ENCODE assay signal across 8 cellular contexts in the genomic region with DNA sequence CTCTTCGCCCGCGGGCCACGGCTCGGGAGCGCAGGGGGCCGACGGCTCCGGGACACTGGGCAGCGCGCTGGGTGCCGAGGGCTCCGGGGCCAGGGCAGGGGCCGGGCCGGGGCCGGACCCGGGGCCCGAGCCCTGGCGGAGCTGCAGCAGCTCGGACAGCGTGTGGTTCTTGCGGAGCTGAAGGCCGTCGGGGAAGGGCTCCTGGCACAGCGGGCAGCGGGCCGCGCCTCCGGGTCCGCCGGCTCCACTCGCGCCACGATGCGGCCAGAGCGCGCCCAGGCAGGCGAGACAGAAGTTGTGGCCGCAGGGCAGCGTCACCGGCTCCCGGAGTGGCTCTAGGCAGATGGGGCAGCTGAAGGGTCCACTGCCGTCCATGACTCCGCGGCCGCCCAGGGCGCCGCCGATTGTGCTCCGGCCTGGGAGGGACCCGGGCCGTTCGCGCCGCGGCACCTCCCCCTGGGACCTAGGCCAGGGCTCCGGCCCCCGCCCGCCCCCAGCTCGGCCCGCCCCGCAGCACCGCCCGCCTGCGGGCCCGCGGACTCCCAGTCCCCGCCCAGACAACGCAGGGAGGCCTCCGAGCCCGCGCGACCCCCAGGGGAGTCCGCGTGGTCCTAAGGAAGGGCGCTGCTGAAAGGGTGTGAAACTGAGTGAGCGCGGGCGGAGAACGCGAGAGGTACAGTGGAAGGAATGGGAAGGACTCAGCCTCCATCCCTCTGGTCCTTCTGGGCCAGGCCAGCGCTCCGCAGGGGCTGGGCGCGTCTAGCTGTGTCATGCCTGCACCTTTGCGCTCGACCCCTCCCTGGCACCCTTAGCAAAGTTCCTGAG. TPM values are rescaled to one million over a fixed set of nuclear protein-coding genes. Genes with fewer than 3 reads are reported as not detected.
DNase-seq lines count a peak whose midpoint lies in the region; ATAC-seq and TF ChIP-seq lines count a peak whose summit lies in the region.

A gene with protein sequence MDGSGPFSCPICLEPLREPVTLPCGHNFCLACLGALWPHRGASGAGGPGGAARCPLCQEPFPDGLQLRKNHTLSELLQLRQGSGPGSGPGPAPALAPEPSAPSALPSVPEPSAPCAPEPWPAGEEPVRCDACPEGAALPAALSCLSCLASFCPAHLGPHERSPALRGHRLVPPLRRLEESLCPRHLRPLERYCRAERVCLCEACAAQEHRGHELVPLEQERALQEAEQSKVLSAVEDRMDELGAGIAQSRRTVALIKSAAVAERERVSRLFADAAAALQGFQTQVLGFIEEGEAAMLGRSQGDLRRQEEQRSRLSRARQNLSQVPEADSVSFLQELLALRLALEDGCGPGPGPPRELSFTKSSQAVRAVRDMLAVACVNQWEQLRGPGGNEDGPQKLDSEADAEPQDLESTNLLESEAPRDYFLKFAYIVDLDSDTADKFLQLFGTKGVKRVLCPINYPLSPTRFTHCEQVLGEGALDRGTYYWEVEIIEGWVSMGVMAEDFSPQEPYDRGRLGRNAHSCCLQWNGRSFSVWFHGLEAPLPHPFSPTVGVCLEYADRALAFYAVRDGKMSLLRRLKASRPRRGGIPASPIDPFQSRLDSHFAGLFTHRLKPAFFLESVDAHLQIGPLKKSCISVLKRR (minus strand): TSS at position 408 of the 825 bp plus-strand sequence. CDS start 33 bp downstream, at position 375.

- peak within 1 kb of the TSS; percentile 71 for H3K27ac Mint-ChIP-seq in activated naive CD8-positive, alpha-beta T cell treated with anti-CD3 and anti-CD28 coated beads for 36 hours

- H3K9me3 ChIP-seq in SK-N-SH (no peaks in the 10 kb centered on the region), cardiac muscle cell (ENCODE audit: low read depth) (no peaks in the 10 kb centered on the region), osteoblast (ENCODE audit: low read depth, low read length) (no peaks in the 10 kb centered on the region)

- H3K9ac ChIP-seq in SK-N-SH = no peak within 1 kb of the TSS; the same call in 1 of the 2 replicates

- no peak for TF ChIP-seq EP300 in SK-N-SH (IDR thresholded peaks at IDR 0.05; ENCODE audit: borderline replicate concordance in 1 of 2, low read depth in 1 of 2, low read length in 1 of 2)

- ATAC-seq in SK-N-SH treated with all-trans-retinoic acid at 6 μM for 48 hours = no peak; the same call in 2 of the 3 replicates

- DNase-seq in SK-N-SH = peak; percentile 81
- DNase-seq in LHCN-M2 (ENCODE audit: low read depth) = peak; percentile 50
- DNase-seq in activated naive CD8-positive, alpha-beta T cell treated with anti-CD3 and anti-CD28 coated beads for 36 hours = peak; percentile 50
- DNase-seq in cardiac muscle cell (ENCODE audit: low read depth in 1 of 2, low spot score in 1 of 2) = peak; percentile 49 to 89
- peak; percentile 94 for DNase-seq in osteoblast (ENCODE audit: insufficient read length, low spot score, missing footprints)
- no peak for DNase-seq in OCI-M1 (lab: John Stamatoyannopoulos, UW)
- no peak for DNase-seq in SIG-M5 (lab: John Stamatoyannopoulos, UW)

- TF ChIP-seq CTCF in SK-N-SH (IDR thresholded peaks at IDR 0.05) (no peak), cardiac muscle cell (IDR thresholded peaks at IDR 0.05; ENCODE audit: low read depth, low read length) (peak; percentile 23), osteoblast (IDR thresholded peaks at IDR 0.05; ENCODE audit: extremely low read depth, low read depth, low read length) (no peak)

- H2AFZ ChIP-seq in SK-N-SH (ENCODE audit: low read depth) (peak within 1 kb of the TSS; percentile 74), osteoblast (ENCODE audit: low read length) (peak within 1 kb of the TSS; percentile 80)

- H3K36me3 ChIP-seq in SK-N-SH (replicated peaks in 1 of 2; ENCODE audit: control insufficient read depth in 1 of 2, insufficient read depth in 2 of 2, low read length in 1 of 2) (no peaks in the 10 kb centered on the region), cardiac muscle cell (no peaks in the 10 kb centered on the region), osteoblast (ENCODE audit: insufficient read depth, low read length) (no peaks in the 10 kb centered on the region)

- H3K4me1 ChIP-seq in SK-N-SH (ENCODE audit: control insufficient read depth in 1 of 2, insufficient read depth in 2 of 2, low read depth in 1 of 2, low read length in 1 of 2) = peaks cover 22 to 28% of the 10 kb centered on the region in 2 experiments; a peak in 3 of 4 replicates
- H3K4me1 ChIP-seq in cardiac muscle cell (ENCODE audit: low read depth) = peaks cover 3% of the 10 kb centered on the region
- peaks cover 23% of the 10 kb centered on the region for H3K4me1 ChIP-seq in osteoblast (ENCODE audit: insufficient read depth, low read length)

- peak within 1 kb of the TSS; percentile 34 to 49 for H3K4me3 ChIP-seq in SK-N-SH (ENCODE audit: low read depth in 2 of 2, low read length in 1 of 2)
- peak within 1 kb of the TSS; percentile 12 for H3K4me3 ChIP-seq in cardiac muscle cell
- H3K4me3 ChIP-seq in osteoblast (ENCODE audit: insufficient read depth, low read length) = peak within 1 kb of the TSS; percentile 77

- POLR2A ChIA-PET in SK-N-SH (lab: Yijun Ruan, JAX) = interaction anchor here (0.6 to 2.2 kb wide), 7 partner anchors 10 to 135 kb away, joined by 3 to 9 read pairs (median 4); a partner anchor contains a TSS

- no peaks in the 10 kb centered on the region for H3K9me3 Mint-ChIP-seq in activated naive CD8-positive, alpha-beta T cell treated with anti-CD3 and anti-CD28 coated beads for 36 hours

- no peaks in the 10 kb centered on the region for H3K79me2 ChIP-seq in SK-N-SH (ENCODE audit: insufficient read depth)
- H3K79me2 ChIP-seq in osteoblast (ENCODE audit: insufficient read depth, low read length) = no peaks in the 10 kb centered on the region

- H3K36me3 Mint-ChIP-seq in activated naive CD8-positive, alpha-beta T cell treated with anti-CD3 and anti-CD28 coated beads for 36 hours = peaks cover 5% of the 10 kb centered on the region

- CTCF ChIA-PET in SK-N-SH (lab: Yijun Ruan, JAX) = interaction anchor here (0.7 to 15.4 kb wide), 18 partner anchors 11 to 130 kb away, joined by 3 to 214 read pairs (median 6); a partner anchor contains a TSS

- TF ChIP-seq RAD21 in SK-N-SH (IDR thresholded peaks at IDR 0.05; ENCODE audit: low read length) = no peak

- peak within 1 kb of the TSS; percentile 76 for H3K4me2 ChIP-seq in SK-N-SH
- H3K4me2 ChIP-seq in osteoblast (ENCODE audit: insufficient read depth, low read length) = peak within 1 kb of the TSS; percentile 86

- H3K4me1 Mint-ChIP-seq in activated naive CD8-positive, alpha-beta T cell treated with anti-CD3 and anti-CD28 coated beads for 36 hours = peaks cover 24% of the 10 kb centered on the region

- no peaks in the 10 kb centered on the region for H3K9me2 ChIP-seq in SK-N-SH

- peak within 1 kb of the TSS; percentile 82 for H3K4me3 Mint-ChIP-seq in activated naive CD8-positive, alpha-beta T cell treated with anti-CD3 and anti-CD28 coated beads for 36 hours

- H3K27me3 ChIP-seq in SK-N-SH (ENCODE audit: insufficient read depth) = no peaks in the 10 kb centered on the region
- H3K27me3 ChIP-seq in cardiac muscle cell = peaks cover 30% of the 10 kb centered on the region
- H3K27me3 ChIP-seq in osteoblast (ENCODE audit: insufficient read depth, low read length) = peaks cover 6% of the 10 kb centered on the region

- WGBS in SK-N-SH (ENCODE audit: low lambda C conversion rate) = 15% methylated on average over 41 of the region's 87 CpGs

- H3F3A ChIP-seq in SK-N-SH (replicated peaks; ENCODE audit: insufficient read depth) = peaks cover 33% of the 10 kb centered on the region

- H3K27me3 Mint-ChIP-seq in activated naive CD8-positive, alpha-beta T cell treated with anti-CD3 and anti-CD28 coated beads for 36 hours = peaks cover 5% of the 10 kb centered on the region

- H4K20me1 ChIP-seq in SK-N-SH (ENCODE audit: insufficient read depth) (no peaks in the 10 kb centered on the region; the same call in 1 of the 2 replicates), osteoblast (ENCODE audit: insufficient read depth, low read length) (peaks cover 3% of the 10 kb centered on the region)

- H3K27ac ChIP-seq in SK-N-SH (ENCODE audit: low read depth in 2 of 2, low read length in 1 of 2) (peak within 1 kb of the TSS in 1 of 2 experiments; percentile 87; a peak in 1 of 4 replicates), cardiac muscle cell (no peak within 1 kb of the TSS), osteoblast (ENCODE audit: low read depth, low read length) (peak within 1 kb of the TSS; percentile 41)

TF ChIP-seq in SK-N-SH, 30 proteins besides CTCF, POLR2A, EP300 and RAD21 (continues in another document):
- TF ChIP-seq NFIC (IDR thresholded peaks at IDR 0.05; ENCODE audit: borderline replicate concordance) = no peak
- TF ChIP-seq NRF1 (IDR thresholded peaks at IDR 0.05; ENCODE audit: low read depth, low read length) = no peak
- TF ChIP-seq MEF2A (IDR thresholded peaks at IDR 0.05; ENCODE audit: borderline replicate concordance, low read depth) = no peak
- TF ChIP-seq, protein P1, sequence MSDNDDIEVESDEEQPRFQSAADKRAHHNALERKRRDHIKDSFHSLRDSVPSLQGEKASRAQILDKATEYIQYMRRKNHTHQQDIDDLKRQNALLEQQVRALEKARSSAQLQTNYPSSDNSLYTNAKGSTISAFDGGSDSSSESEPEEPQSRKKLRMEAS (IDR thresholded peaks at IDR 0.05; ENCODE audit: low read depth) = no peak

TF ChIP-seq in SK-N-SH treated with all-trans-retinoic acid at 6 μM for 48 hours, 23 proteins besides CTCF, POLR2A, EP300 and RAD21 (continues in another document):
- TF ChIP-seq TCF4 (CRISPR knock-in tag; IDR thresholded peaks at IDR 0.05; ENCODE audit: borderline replicate concordance) (no peak), CSDC2 (CRISPR knock-in tag; IDR thresholded peaks at IDR 0.05) (no peak), TOX (CRISPR knock-in tag; IDR thresholded peaks at IDR 0.05; ENCODE audit: borderline replicate concordance) (no peak), ZC3H10 (CRISPR knock-in tag; IDR thresholded peaks at IDR 0.05) (no peak)

RNA-seq across cellular contexts. Expression of the gene that starts here (rescaled TPM):
- polyA plus RNA-seq in SK-N-SH (2012; rRNA removed) = 3.1 and 5.1 TPM in 2 replicates
- polyA plus RNA-seq in SK-N-SH (2012; cell fraction: cytosol; rRNA removed) = 1.9 and 2.7 TPM in 2 replicates
- polyA plus RNA-seq in SK-N-SH (2012; cell fraction: nucleus; rRNA removed) = 6.9 and 7.6 TPM in 2 replicates
- 11.8 and 11.9 TPM in 2 replicates for total RNA-seq in LHCN-M2 (2014; rRNA removed)
- 10.0 TPM for polyA plus RNA-seq in LHCN-M2 (2012)
- 10 to 100 TPM; 16.4 to 18.3 TPM for total RNA-seq in activated naive CD8-positive, alpha-beta T cell treated with anti-CD3 and anti-CD28 coated beads for 36 hours
- total RNA-seq in cardiac muscle cell = 1.3 and 4.6 TPM in 2 replicates
- polyA plus RNA-seq in cardiac muscle cell = 2.2 and 2.9 TPM in 2 replicates
- total RNA-seq in osteoblast = 21.7 and 22.4 TPM in 2 replicates

Comparison
In these comparisons a context has a peak if more than half of its experiments do, and no peak if none do; other contexts are left out.
1. DNase-seq: peak in SK-N-SH (single experiment), LHCN-M2 (single experiment), activated naive CD8-positive, alpha-beta T cell treated with anti-CD3 and anti-CD28 coated beads for 36 hours (single experiment), cardiac muscle cell (2 of 2) and osteoblast (single experiment); none in OCI-M1 (single experiment) and SIG-M5 (single experiment).
2. H3K4me3 ChIP-seq: peak in every context shown above with its lines; median percentile 77 in osteoblast; 42 in SK-N-SH; 12 in cardiac muscle cell.